In genomic region chr2:68564426-68564825, GRCh38 we compare ENCODE assay signal across 26 cellular contexts.
"Had no signal": no experiment of that assay in that cellular context is flagged by ENCODE, and none has a peak within 500 bp of the region (broad histone marks: within the 10 kb centered on the region; RNA-seq: fewer than 3 reads in every experiment).

No MANE protein-coding gene starts in this region.

- H3K27ac ChIP-seq: brain microvascular endothelial cell, coronary artery, dorsolateral prefrontal cortex, esophagus muscularis mucosa, foreskin keratinocyte, gastrocnemius medialis, heart right ventricle, VCaP had no signal

- H3K4me1 ChIP-seq: esophagus muscularis mucosa, gastrocnemius medialis, heart right ventricle had no signal

- H3K9me3 ChIP-seq: esophagus muscularis mucosa, gastrocnemius medialis, heart right ventricle had no signal

- DNase-seq: activated CD4-positive, alpha-beta memory T cell treated with anti-CD3 and anti-CD28 coated beads, Interleukin-2, amount 10 ng/mL, durations not matched to agents 7 days and 5 days; activated CD4-positive, alpha-beta T cell treated with anti-CD3 and anti-CD28 coated beads for 1 hour; activated CD4-positive, alpha-beta T cell treated with anti-CD3 and anti-CD28 coated beads for 4 hours; activated CD4-positive, alpha-beta T cell treated with anti-CD3 and anti-CD28 coated beads, Interleukin-2, amount 10 ng/mL, durations not matched to agents 7 days and 5 days; activated CD4-positive, alpha-beta T cell treated with anti-CD3 and anti-CD28 coated beads, Interleukin-2, amount 50 U/mL, for 4 hours; activated CD8-positive, alpha-beta memory T cell treated with anti-CD3 and anti-CD28 coated beads, Interleukin-2, amount 50 U/mL, for 48 hours; activated gamma-delta T cell; activated naive CD4-positive, alpha-beta T cell; activated naive CD4-positive, alpha-beta T cell treated with anti-CD3 and anti-CD28 coated beads, Interleukin-2, amount 50 U/mL, for 16 hours; activated T-cell treated with anti-CD3 and anti-CD28 coated beads for 4 hours; activated T-cell treated with anti-CD3 and anti-CD28 coated beads, Interleukin-2, amount 50 U/mL, for 24 hours; activated T-cell treated with anti-CD3 and anti-CD28 coated beads, Interleukin-2, amount 50 U/mL, for 72 hours; amniotic stem cell; anterior cingulate cortex; brain microvascular endothelial cell; dorsolateral prefrontal cortex; effector memory CD4-positive, alpha-beta T cell; endodermal cell; foreskin keratinocyte; gastrocnemius medialis; heart right ventricle; T-helper 2 cell had no signal

- H3K36me3 ChIP-seq: brain microvascular endothelial cell, gastrocnemius medialis, heart right ventricle had no signal

- H3K27me3 ChIP-seq: brain microvascular endothelial cell, dorsolateral prefrontal cortex, esophagus muscularis mucosa, foreskin keratinocyte, gastrocnemius medialis, heart right ventricle had no signal

- H3K4me3 ChIP-seq: coronary artery, dorsolateral prefrontal cortex, esophagus muscularis mucosa, gastrocnemius medialis, heart right ventricle had no signal

- ATAC-seq: activated T-cell treated with anti-CD3 and anti-CD28 coated beads, Interleukin-2, amount 50 U/mL, for 72 hours; foreskin keratinocyte; gastrocnemius medialis; heart right ventricle; WTC11 had no signal
